18 cellular contexts compared by ENCODE assay signal in genomic region chr5:133523921-133524320, GRCh38.
DNase-seq lines count a peak whose midpoint lies in the region; ATAC-seq and TF ChIP-seq lines count a peak whose summit lies in the region.
"Had no signal": no experiment of that assay in that cellular context is flagged by ENCODE, and none has a peak within 500 bp of the region (broad histone marks: within the 10 kb centered on the region; RNA-seq: fewer than 3 reads in every experiment).

No MANE protein-coding gene starts in this region.

- no peak overlapping the region for H3K9ac ChIP-seq in SK-N-SH
- no peak overlapping the region for H3K9ac ChIP-seq in parathyroid adenoma

- peak overlapping the region; percentile 92 for H3K27ac Mint-ChIP-seq in glutamatergic neuron (ENCODE audit: unreplicated experiment)
- no peak overlapping the region for H3K27ac Mint-ChIP-seq in activated CD4-positive, alpha-beta T cell treated with anti-CD3 and anti-CD28 coated beads for 36 hours
- H3K27ac Mint-ChIP-seq: CD8-positive, alpha-beta T cell; HFFc6 had no signal

- H3K36me3 ChIP-seq in SK-N-SH (replicated peaks in 1 of 2; ENCODE audit: control insufficient read depth in 1 of 2, insufficient read depth in 2 of 2, low read length in 1 of 2) (no peaks in the 10 kb centered on the region), parathyroid adenoma (ENCODE audit: control insufficient read depth, insufficient read depth, low read length) (no peaks in the 10 kb centered on the region)

- H3K36me3 Mint-ChIP-seq in glutamatergic neuron (ENCODE audit: unreplicated experiment), result no peaks in the 10 kb centered on the region
- H3K36me3 Mint-ChIP-seq in activated CD4-positive, alpha-beta T cell treated with anti-CD3 and anti-CD28 coated beads for 36 hours (ENCODE audit: low read depth), result no peaks in the 10 kb centered on the region
- H3K36me3 Mint-ChIP-seq: CD14-positive monocyte; CD8-positive, alpha-beta T cell had no signal

- H4K20me1 ChIP-seq in SK-N-SH (ENCODE audit: insufficient read depth), result no peaks in the 10 kb centered on the region

- no peak for TF ChIP-seq EP300 in SK-N-SH (IDR thresholded peaks at IDR 0.05; ENCODE audit: borderline replicate concordance in 1 of 2, low read depth in 1 of 2, low read length in 1 of 2)

- POLR2A ChIA-PET in SK-N-SH (lab: Yijun Ruan, JAX), result no interaction called here
- POLR2A ChIA-PET in activated CD4-positive, alpha-beta T cell treated with anti-CD3 and anti-CD28 coated beads for 36 hours (lab: Charles Lee), result no interaction called here

- 43% methylated on average over 7 of the region's 7 CpGs for WGBS in SK-N-SH (ENCODE audit: low lambda C conversion rate)

- peaks cover 55% of the 10 kb centered on the region for H3K4me1 Mint-ChIP-seq in glutamatergic neuron (ENCODE audit: low read depth, unreplicated experiment)
- H3K4me1 Mint-ChIP-seq in activated CD4-positive, alpha-beta T cell treated with anti-CD3 and anti-CD28 coated beads for 36 hours, result no peaks in the 10 kb centered on the region

- H2AFZ ChIP-seq in SK-N-SH (ENCODE audit: low read depth) (no peak overlapping the region), parathyroid adenoma (no peak overlapping the region)

- intact Hi-C loops in activated CD4-positive, alpha-beta T cell treated with anti-CD3 and anti-CD28 coated beads for 36 hours (cut with DNase I, micrococcal nuclease), result no loop called here

- H3K4me2 ChIP-seq in SK-N-SH (no peak overlapping the region), parathyroid adenoma (ENCODE audit: low read length) (no peak overlapping the region)

- H3K9me2 ChIP-seq in SK-N-SH, result no peaks in the 10 kb centered on the region

- H3K9me3 ChIP-seq in SK-N-SH (no peaks in the 10 kb centered on the region), parathyroid adenoma (ENCODE audit: control insufficient read depth, low read length) (no peaks in the 10 kb centered on the region)

- no peak overlapping the region for H3K4me3 ChIP-seq in SK-N-SH (ENCODE audit: low read depth in 2 of 2, low read length in 1 of 2)
- no peak overlapping the region for H3K4me3 ChIP-seq in parathyroid adenoma (ENCODE audit: low read depth, low read length)

- H3K4me1 ChIP-seq in SK-N-SH (ENCODE audit: control insufficient read depth in 1 of 2, insufficient read depth in 2 of 2, low read depth in 1 of 2, low read length in 1 of 2) (peaks cover 0 to 3% of the 10 kb centered on the region in 2 experiments; a peak in 1 of 4 replicates), parathyroid adenoma (peaks cover 46% of the 10 kb centered on the region)

- H3K4me3 Mint-ChIP-seq in glutamatergic neuron (ENCODE audit: unreplicated experiment), result peak overlapping the region; percentile 60
- no peak overlapping the region for H3K4me3 Mint-ChIP-seq in activated CD4-positive, alpha-beta T cell treated with anti-CD3 and anti-CD28 coated beads for 36 hours
- H3K4me3 Mint-ChIP-seq: CD14-positive monocyte; CD8-positive, alpha-beta T cell; HFFc6 had no signal

- CTCF ChIA-PET in SK-N-SH (lab: Yijun Ruan, JAX), result interaction anchor here (2.1 to 3.9 kb wide), 2 partner anchors 9 to 26 kb away, joined by 4 to 13 read pairs; no protein-coding TSS in a partner anchor
- CTCF ChIA-PET in activated CD4-positive, alpha-beta T cell treated with anti-CD3 and anti-CD28 coated beads for 36 hours (lab: Charles Lee), result no interaction called here

- H3K27ac ChIP-seq in SK-N-SH (ENCODE audit: low read depth in 2 of 2, low read length in 1 of 2), result no peak overlapping the region
- H3K27ac ChIP-seq in parathyroid adenoma, result peak overlapping the region; percentile 89
- H3K27ac ChIP-seq: 22Rv1 had no signal

- peaks cover 20% of the 10 kb centered on the region for H3K9me3 Mint-ChIP-seq in glutamatergic neuron (ENCODE audit: unreplicated experiment)
- H3K9me3 Mint-ChIP-seq in activated CD4-positive, alpha-beta T cell treated with anti-CD3 and anti-CD28 coated beads for 36 hours (ENCODE audit: low read depth), result no peaks in the 10 kb centered on the region
- H3K9me3 Mint-ChIP-seq: CD8-positive, alpha-beta T cell; HFFc6 had no signal

- no peaks in the 10 kb centered on the region for H3F3A ChIP-seq in SK-N-SH (replicated peaks; ENCODE audit: insufficient read depth)

- DNase-seq in SK-N-SH (peak; percentile 18), NCI-H82 treated with DMSO at 0.1 percent for 48 hours (lab: John Stamatoyannopoulos, UW; ENCODE audit: unreplicated experiment) (peak; percentile 34), glutamatergic neuron (peak; percentile 69), GM10266 (ENCODE audit: extremely low spot score) (no peak)
- DNase-seq in activated CD4-positive, alpha-beta T cell treated with anti-CD3 and anti-CD28 coated beads for 36 hours, result no peak
- no peak for DNase-seq in activated CD4-positive, alpha-beta T cell treated with anti-CD3 and anti-CD28 coated beads for 1 hour
- DNase-seq: CD8-positive, alpha-beta T cell; COR-L47; DMS153; DMS79 treated with DMSO at 0.1 percent for 48 hours; EL; H7; HFFc6 had no signal

- TF ChIP-seq CTCF in SK-N-SH (IDR thresholded peaks at IDR 0.05), result no peak
- TF ChIP-seq CTCF in glutamatergic neuron (IDR thresholded peaks at IDR 0.05; ENCODE audit: partially characterized antibody, unreplicated experiment), result no peak
- TF ChIP-seq CTCF in parathyroid adenoma (IDR thresholded peaks at IDR 0.05), result no peak
- TF ChIP-seq CTCF in GM10266 (IDR thresholded peaks at IDR 0.05; ENCODE audit: control insufficient read depth, insufficient read depth, low read depth, missing control alignments), result no peak

- no peaks in the 10 kb centered on the region for H3K79me2 ChIP-seq in SK-N-SH (ENCODE audit: insufficient read depth)
- H3K79me2 ChIP-seq in parathyroid adenoma, result no peaks in the 10 kb centered on the region

- ATAC-seq in SK-N-SH treated with all-trans-retinoic acid at 6 μM for 48 hours, result no peak
- no peak for ATAC-seq in activated CD4-positive, alpha-beta T cell treated with anti-CD3 and anti-CD28 coated beads for 36 hours
- ATAC-seq: CD8-positive, alpha-beta T cell; HepG2 had no signal

- no peak for TF ChIP-seq RAD21 in SK-N-SH (IDR thresholded peaks at IDR 0.05; ENCODE audit: low read length)

- H3K27me3 Mint-ChIP-seq in glutamatergic neuron (ENCODE audit: unreplicated experiment), result peaks cover 8% of the 10 kb centered on the region
- H3K27me3 Mint-ChIP-seq in activated CD4-positive, alpha-beta T cell treated with anti-CD3 and anti-CD28 coated beads for 36 hours, result peaks cover 5% of the 10 kb centered on the region

- no peaks in the 10 kb centered on the region; the same call in 1 of the 2 replicates for H3K27me3 ChIP-seq in SK-N-SH (ENCODE audit: insufficient read depth)
- no peaks in the 10 kb centered on the region for H3K27me3 ChIP-seq in parathyroid adenoma (ENCODE audit: control insufficient read depth, insufficient read depth, low read length)

TF ChIP-seq in SK-N-SH, 30 proteins besides CTCF, POLR2A, EP300 and RAD21 (continues in another document):
- no peak for TF ChIP-seq ELF1 (IDR thresholded peaks at IDR 0.05)
- TF ChIP-seq NRF1 (IDR thresholded peaks at IDR 0.05; ENCODE audit: low read depth, low read length), result no peak
- no peak for TF ChIP-seq JUND (IDR thresholded peaks at IDR 0.05)
- no peak for TF ChIP-seq MXI1 (IDR thresholded peaks at IDR 0.05; ENCODE audit: low read depth, low read length)
- TF ChIP-seq FOXJ3 (CRISPR knock-in tag; IDR thresholded peaks at IDR 0.05), result no peak
- TF ChIP-seq SIN3A (IDR thresholded peaks at IDR 0.05; ENCODE audit: borderline replicate concordance, low read depth, low read length), result no peak
- no peak for TF ChIP-seq PBX3 (IDR thresholded peaks at IDR 0.05)
- TF ChIP-seq EZH2phosphoT487 (IDR thresholded peaks at IDR 0.05; ENCODE audit: borderline replicate concordance, low read depth), result no peak
- TF ChIP-seq MEF2A (IDR thresholded peaks at IDR 0.05; ENCODE audit: borderline replicate concordance, low read depth), result no peak

TF ChIP-seq in SK-N-SH treated with all-trans-retinoic acid at 6 μM for 48 hours, 23 proteins besides CTCF, POLR2A, EP300 and RAD21 (continues in another document):
- TF ChIP-seq PPARA (CRISPR knock-in tag; IDR thresholded peaks at IDR 0.05; ENCODE audit: borderline replicate concordance) (no peak), TOX (CRISPR knock-in tag; IDR thresholded peaks at IDR 0.05; ENCODE audit: borderline replicate concordance) (no peak), ARNTL (CRISPR knock-in tag; IDR thresholded peaks at IDR 0.05; ENCODE audit: borderline replicate concordance, low read depth) (no peak), TCF4 (CRISPR knock-in tag; IDR thresholded peaks at IDR 0.05; ENCODE audit: borderline replicate concordance) (no peak), ZFP3 (CRISPR knock-in tag; IDR thresholded peaks at IDR 0.05) (no peak)
- TF ChIP-seq, protein P1, sequence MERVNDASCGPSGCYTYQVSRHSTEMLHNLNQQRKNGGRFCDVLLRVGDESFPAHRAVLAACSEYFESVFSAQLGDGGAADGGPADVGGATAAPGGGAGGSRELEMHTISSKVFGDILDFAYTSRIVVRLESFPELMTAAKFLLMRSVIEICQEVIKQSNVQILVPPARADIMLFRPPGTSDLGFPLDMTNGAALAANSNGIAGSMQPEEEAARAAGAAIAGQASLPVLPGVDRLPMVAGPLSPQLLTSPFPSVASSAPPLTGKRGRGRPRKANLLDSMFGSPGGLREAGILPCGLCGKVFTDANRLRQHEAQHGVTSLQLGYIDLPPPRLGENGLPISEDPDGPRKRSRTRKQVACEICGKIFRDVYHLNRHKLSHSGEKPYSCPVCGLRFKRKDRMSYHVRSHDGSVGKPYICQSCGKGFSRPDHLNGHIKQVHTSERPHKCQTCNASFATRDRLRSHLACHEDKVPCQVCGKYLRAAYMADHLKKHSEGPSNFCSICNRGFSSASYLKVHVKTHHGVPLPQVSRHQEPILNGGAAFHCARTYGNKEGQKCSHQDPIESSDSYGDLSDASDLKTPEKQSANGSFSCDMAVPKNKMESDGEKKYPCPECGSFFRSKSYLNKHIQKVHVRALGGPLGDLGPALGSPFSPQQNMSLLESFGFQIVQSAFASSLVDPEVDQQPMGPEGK (CRISPR knock-in tag; IDR thresholded peaks at IDR 0.05; ENCODE audit: borderline replicate concordance), result no peak

Comparison
In these comparisons a context has a peak if more than half of its experiments do, and no peak if none do; other contexts are left out.
1. DNase-seq: peak in SK-N-SH (single experiment), NCI-H82 treated with DMSO at 0.1 percent for 48 hours (single experiment) and glutamatergic neuron (single experiment); none in activated CD4-positive, alpha-beta T cell treated with anti-CD3 and anti-CD28 coated beads for 36 hours (single experiment), activated CD4-positive, alpha-beta T cell treated with anti-CD3 and anti-CD28 coated beads for 1 hour (single experiment) and GM10266 (single experiment).